8 cellular contexts compared by ENCODE assay signal in the genomic region with DNA sequence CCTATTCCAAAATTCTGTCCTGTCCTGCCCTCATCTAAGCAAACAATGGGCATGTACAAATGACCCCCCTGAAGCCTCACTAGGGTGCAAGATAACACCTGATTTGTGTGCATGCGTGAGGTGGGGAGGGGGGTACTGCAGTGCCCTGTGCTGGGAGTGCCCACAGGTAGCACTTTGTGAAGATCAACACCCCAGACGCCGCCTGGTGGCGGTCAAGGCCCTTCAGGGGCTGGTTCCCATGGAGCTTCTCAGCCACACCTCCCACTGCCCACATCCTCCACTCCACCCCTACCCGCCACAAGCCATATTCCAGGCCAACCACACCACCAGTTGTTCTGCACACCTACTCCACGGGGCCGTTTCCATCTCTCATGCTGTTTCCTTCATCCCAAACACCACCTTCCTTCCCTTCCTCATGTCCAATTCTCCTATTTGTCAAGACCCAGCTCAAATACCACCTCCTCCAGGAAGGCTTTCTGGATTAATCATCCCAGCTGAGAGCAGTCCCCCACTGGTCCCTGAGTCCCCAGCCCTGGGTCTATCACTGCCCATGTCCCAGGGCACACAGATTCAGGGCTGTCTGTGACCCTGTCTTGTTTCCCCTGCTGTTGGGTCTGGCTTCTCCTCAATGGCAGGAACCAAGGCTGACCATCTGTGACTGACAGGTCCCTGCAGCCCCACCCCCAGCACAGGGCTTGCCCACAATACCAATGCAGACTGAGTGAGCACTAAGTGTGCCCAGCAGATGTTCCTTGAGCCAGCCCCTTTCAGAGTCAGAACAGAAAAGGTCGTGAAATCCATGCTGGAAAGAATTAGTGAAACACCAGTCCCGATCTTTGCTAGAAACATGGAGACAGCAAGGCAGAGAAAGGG.
DNase-seq lines count a peak whose midpoint lies in the region; TF ChIP-seq lines count a peak whose summit lies in the region.

No MANE protein-coding gene starts in this region.

- DNase-seq in activated effector memory CD4-positive, alpha-beta T cell treated with Interleukin-2 at 50 U/mL for 16 hours: peak; percentile 3
- DNase-seq in activated effector memory CD4-positive, alpha-beta T cell treated with anti-CD3 and anti-CD28 coated beads, Interleukin-2, amount 50 U/mL, for 16 hours: no peak
- DNase-seq in activated T-helper 1 cell treated with anti-CD3 and anti-CD28 coated beads, Interleukin-12 subunit alpha, Interleukin-12 subunit beta, Interleukin-2, Interleukin-4 antibody, amounts not matched to agents 30 ng/mL and 10 ng/mL and 1 ng/mL, durations not matched to agents 14 hours and 24 hours and 36 hours (ENCODE audit: low spot score): peak; percentile 24
- DNase-seq in nephron progenitor cell: peak; percentile 51
- no peak for DNase-seq in OCI-M2 (lab: John Stamatoyannopoulos, UW; ENCODE audit: unreplicated experiment)
- DNase-seq in DMS79 treated with DMSO at 0.1 percent for 48 hours (lab: John Stamatoyannopoulos, UW): no peak
- DNase-seq in NCI-H2171 treated with DMSO at 0.1 percent for 48 hours (lab: John Stamatoyannopoulos, UW): no peak

- H3K36me3 Mint-ChIP-seq in activated T-helper 1 cell treated with anti-CD3 and anti-CD28 coated beads, Interleukin-12 subunit alpha, Interleukin-12 subunit beta, Interleukin-2, Interleukin-4 antibody, amounts not matched to agents 30 ng/mL and 10 ng/mL and 1 ng/mL, durations not matched to agents 14 hours and 24 hours and 36 hours (ENCODE audit: low read depth): no peaks in the 10 kb centered on the region
- no peaks in the 10 kb centered on the region for H3K36me3 Mint-ChIP-seq in nephron progenitor cell (ENCODE audit: low read depth)

- H3K27ac Mint-ChIP-seq in activated T-helper 1 cell treated with anti-CD3 and anti-CD28 coated beads, Interleukin-12 subunit alpha, Interleukin-12 subunit beta, Interleukin-2, Interleukin-4 antibody, amounts not matched to agents 30 ng/mL and 10 ng/mL and 1 ng/mL, durations not matched to agents 14 hours and 24 hours and 36 hours: no peak overlapping the region
- H3K27ac Mint-ChIP-seq in nephron progenitor cell: no peak overlapping the region

- H3K27me3 Mint-ChIP-seq in activated T-helper 1 cell treated with anti-CD3 and anti-CD28 coated beads, Interleukin-12 subunit alpha, Interleukin-12 subunit beta, Interleukin-2, Interleukin-4 antibody, amounts not matched to agents 30 ng/mL and 10 ng/mL and 1 ng/mL, durations not matched to agents 14 hours and 24 hours and 36 hours (ENCODE audit: insufficient read depth): peaks cover 13% of the 10 kb centered on the region
- peaks cover 43% of the 10 kb centered on the region for H3K27me3 Mint-ChIP-seq in nephron progenitor cell (ENCODE audit: low read depth, poor library complexity)

- TF ChIP-seq CTCF in LNCAP (IDR thresholded peaks at IDR 0.05) (peak; percentile 28; the same call in 1 of the 2 replicates), nephron progenitor cell (IDR thresholded peaks at IDR 0.05) (peak; percentile 37)

- intact Hi-C loops in activated T-helper 1 cell treated with anti-CD3 and anti-CD28 coated beads, Interleukin-12 subunit alpha, Interleukin-12 subunit beta, Interleukin-2, Interleukin-4 antibody, amounts not matched to agents 30 ng/mL and 10 ng/mL and 1 ng/mL, durations not matched to agents 14 hours and 24 hours and 36 hours (cut with micrococcal nuclease): no loop called here

- no peaks in the 10 kb centered on the region for H3K9me3 Mint-ChIP-seq in activated T-helper 1 cell treated with anti-CD3 and anti-CD28 coated beads, Interleukin-12 subunit alpha, Interleukin-12 subunit beta, Interleukin-2, Interleukin-4 antibody, amounts not matched to agents 30 ng/mL and 10 ng/mL and 1 ng/mL, durations not matched to agents 14 hours and 24 hours and 36 hours
- H3K9me3 Mint-ChIP-seq in nephron progenitor cell: no peaks in the 10 kb centered on the region

- H3K4me1 Mint-ChIP-seq in activated T-helper 1 cell treated with anti-CD3 and anti-CD28 coated beads, Interleukin-12 subunit alpha, Interleukin-12 subunit beta, Interleukin-2, Interleukin-4 antibody, amounts not matched to agents 30 ng/mL and 10 ng/mL and 1 ng/mL, durations not matched to agents 14 hours and 24 hours and 36 hours (ENCODE audit: low read depth): peaks cover 9% of the 10 kb centered on the region
- peaks cover 78% of the 10 kb centered on the region for H3K4me1 Mint-ChIP-seq in nephron progenitor cell

- H3K4me3 Mint-ChIP-seq in activated T-helper 1 cell treated with anti-CD3 and anti-CD28 coated beads, Interleukin-12 subunit alpha, Interleukin-12 subunit beta, Interleukin-2, Interleukin-4 antibody, amounts not matched to agents 30 ng/mL and 10 ng/mL and 1 ng/mL, durations not matched to agents 14 hours and 24 hours and 36 hours: no peak overlapping the region
- peak overlapping the region; percentile 17 for H3K4me3 Mint-ChIP-seq in nephron progenitor cell

Comparison
In these comparisons a context has a peak if more than half of its experiments do, and no peak if none do; other contexts are left out.
1. DNase-seq: peak in activated effector memory CD4-positive, alpha-beta T cell treated with Interleukin-2 at 50 U/mL for 16 hours (single experiment), activated T-helper 1 cell treated with anti-CD3 and anti-CD28 coated beads, Interleukin-12 subunit alpha, Interleukin-12 subunit beta, Interleukin-2, Interleukin-4 antibody, amounts not matched to agents 30 ng/mL and 10 ng/mL and 1 ng/mL, durations not matched to agents 14 hours and 24 hours and 36 hours (single experiment) and nephron progenitor cell (single experiment); none in activated effector memory CD4-positive, alpha-beta T cell treated with anti-CD3 and anti-CD28 coated beads, Interleukin-2, amount 50 U/mL, for 16 hours (single experiment), OCI-M2 (single experiment), DMS79 treated with DMSO at 0.1 percent for 48 hours (single experiment) and NCI-H2171 treated with DMSO at 0.1 percent for 48 hours (single experiment).